In the genomic region with DNA sequence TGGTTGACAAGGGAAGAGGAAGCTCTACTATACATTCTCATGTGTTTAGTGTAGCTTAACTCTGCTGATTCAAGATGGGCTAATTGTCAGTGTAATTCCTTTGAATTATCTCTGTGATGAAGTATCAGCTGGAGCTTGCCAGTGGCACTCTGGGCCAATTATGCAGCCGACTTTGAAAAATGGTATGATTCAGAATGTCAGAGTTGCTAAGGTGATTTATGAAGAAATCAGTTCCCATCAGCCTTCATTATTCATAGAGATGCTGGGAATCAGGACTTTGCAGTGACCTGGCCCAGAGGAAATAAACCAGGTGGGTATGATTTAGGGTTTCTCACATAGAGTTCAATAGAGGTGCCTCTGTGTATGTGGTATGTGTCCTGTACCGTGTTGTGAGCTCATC, we compare ENCODE assay signal across 1 cellular context.
TF ChIP-seq lines count a peak whose summit lies in the region.

No MANE protein-coding gene starts in this region.

TF ChIP-seq in IMR-90, 13 proteins besides CTCF, POLR2A, EP300 and RAD21:
- TF ChIP-seq MAZ (IDR thresholded peaks at IDR 0.05; ENCODE audit: borderline replicate concordance, low read depth, low read length) (no peak), BHLHE40 (IDR thresholded peaks at IDR 0.05; ENCODE audit: low read depth, low read length) (no peak), CHD1 (IDR thresholded peaks at IDR 0.05; ENCODE audit: low read depth, low read length) (no peak), NFE2L2 (IDR thresholded peaks at IDR 0.05; ENCODE audit: low read depth, low read length) (no peak), CEBPB (IDR thresholded peaks at IDR 0.05; ENCODE audit: low read depth, low read length) (no peak), MXI1 (IDR thresholded peaks at IDR 0.05; ENCODE audit: borderline replicate concordance, low read depth, low read length) (no peak), RFX5 (IDR thresholded peaks at IDR 0.05; ENCODE audit: low read depth, low read length) (no peak), SMC3 (IDR thresholded peaks at IDR 0.05; ENCODE audit: low read depth, low read length) (no peak), RCOR1 (IDR thresholded peaks at IDR 0.05; ENCODE audit: insufficient replicate concordance, low read length) (no peak)
- TF ChIP-seq, protein P1, sequence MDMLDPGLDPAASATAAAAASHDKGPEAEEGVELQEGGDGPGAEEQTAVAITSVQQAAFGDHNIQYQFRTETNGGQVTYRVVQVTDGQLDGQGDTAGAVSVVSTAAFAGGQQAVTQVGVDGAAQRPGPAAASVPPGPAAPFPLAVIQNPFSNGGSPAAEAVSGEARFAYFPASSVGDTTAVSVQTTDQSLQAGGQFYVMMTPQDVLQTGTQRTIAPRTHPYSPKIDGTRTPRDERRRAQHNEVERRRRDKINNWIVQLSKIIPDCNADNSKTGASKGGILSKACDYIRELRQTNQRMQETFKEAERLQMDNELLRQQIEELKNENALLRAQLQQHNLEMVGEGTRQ (IDR thresholded peaks at IDR 0.05; ENCODE audit: low read depth, low read length), result no peak
- TF ChIP-seq, protein P2, sequence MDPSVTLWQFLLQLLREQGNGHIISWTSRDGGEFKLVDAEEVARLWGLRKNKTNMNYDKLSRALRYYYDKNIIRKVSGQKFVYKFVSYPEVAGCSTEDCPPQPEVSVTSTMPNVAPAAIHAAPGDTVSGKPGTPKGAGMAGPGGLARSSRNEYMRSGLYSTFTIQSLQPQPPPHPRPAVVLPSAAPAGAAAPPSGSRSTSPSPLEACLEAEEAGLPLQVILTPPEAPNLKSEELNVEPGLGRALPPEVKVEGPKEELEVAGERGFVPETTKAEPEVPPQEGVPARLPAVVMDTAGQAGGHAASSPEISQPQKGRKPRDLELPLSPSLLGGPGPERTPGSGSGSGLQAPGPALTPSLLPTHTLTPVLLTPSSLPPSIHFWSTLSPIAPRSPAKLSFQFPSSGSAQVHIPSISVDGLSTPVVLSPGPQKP (IDR thresholded peaks at IDR 0.05; ENCODE audit: borderline replicate concordance, low read depth, low read length), result no peak
